Comparison of ENCODE assay signal across 11 cellular contexts in the genomic region with DNA sequence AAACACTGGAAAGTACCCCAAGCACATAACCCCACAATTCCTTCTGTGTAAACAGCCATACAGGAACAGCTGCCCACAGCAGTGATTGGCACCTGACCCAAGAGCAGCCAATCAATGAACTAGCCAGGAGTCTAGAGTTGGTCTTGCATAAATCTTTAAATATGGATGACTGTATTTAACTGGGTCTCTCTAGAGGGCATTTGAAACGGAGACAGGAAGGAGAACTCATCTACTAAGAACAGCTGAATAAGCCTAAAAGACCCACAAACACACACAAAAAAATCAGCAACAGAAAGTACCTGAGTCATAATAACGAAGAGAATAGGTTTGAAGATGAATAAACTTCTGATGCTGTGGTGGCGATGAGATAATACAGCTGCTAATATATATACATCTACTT. TPM values are rescaled to one million over a fixed set of nuclear protein-coding genes. Genes with fewer than 3 reads are reported as not detected.
DNase-seq lines count a peak whose midpoint lies in the region; ATAC-seq, FAIRE-seq and TF ChIP-seq lines count a peak whose summit lies in the region.
"Had no signal": no experiment of that assay in that cellular context is flagged by ENCODE, and none has a peak within 500 bp of the region (broad histone marks: within the 10 kb centered on the region; RNA-seq: fewer than 3 reads in every experiment).

No MANE protein-coding gene starts in this region.

- H3K9me3 ChIP-seq in small intestine (ENCODE audit: control insufficient read depth, low read depth), result no peaks in the 10 kb centered on the region
- H3K9me3 ChIP-seq in adrenal gland (replicated peaks in 1 of 3), result no peaks in the 10 kb centered on the region
- H3K9me3 ChIP-seq in suprapubic skin, result no peaks in the 10 kb centered on the region

- TF ChIP-seq CTCF in adrenal gland (IDR thresholded peaks at IDR 0.05) (no peak), suprapubic skin (IDR thresholded peaks at IDR 0.05) (no peak)

- H3K4me3 ChIP-seq in small intestine (ENCODE audit: low read depth in 1 of 2, low read length in 2 of 2) (no peak overlapping the region), adrenal gland (no peak overlapping the region), suprapubic skin (no peak overlapping the region)
- H3K4me3 ChIP-seq: lung had no signal

- H3K27me3 Mint-ChIP-seq in activated naive CD8-positive, alpha-beta T cell, result no peaks in the 10 kb centered on the region

- no peak for TF ChIP-seq EP300 in suprapubic skin (IDR thresholded peaks at IDR 0.05)

- 71 to 92% (median 73%) methylated on average over 3 of the region's 3 CpGs for WGBS in small intestine, 3 donors
- whole genome bisulfite sequencing in adrenal gland, 4 donors, result 93 to 96% (median 94%) methylated on average over 3 of the region's 3 CpGs
- WGBS in suprapubic skin, result 87% methylated on average over 3 of the region's 3 CpGs

- peak overlapping the region; percentile 61 for H3K27ac Mint-ChIP-seq in activated naive CD8-positive, alpha-beta T cell

- H3K27me3 ChIP-seq in small intestine (ENCODE audit: control insufficient read depth in 2 of 2, insufficient read depth in 2 of 2, low read length in 2 of 2), result no peaks in the 10 kb centered on the region
- H3K27me3 ChIP-seq in adrenal gland, result no peaks in the 10 kb centered on the region
- H3K27me3 ChIP-seq in suprapubic skin, result no peaks in the 10 kb centered on the region

- H3K4me1 ChIP-seq in small intestine (ENCODE audit: control insufficient read depth in 2 of 2, insufficient read depth in 1 of 2, low read depth in 1 of 2, low read length in 1 of 2) (no peaks in the 10 kb centered on the region), adrenal gland (replicated peaks in 1 of 2) (no peaks in the 10 kb centered on the region), suprapubic skin (no peaks in the 10 kb centered on the region)

- DNase-seq in small intestine (no peak), adrenal gland (no peak), NCI-H187 (lab: John Stamatoyannopoulos, UW) (no peak), suprapubic skin (ENCODE audit: low spot score in 2 of 2) (no peak)
- DNase-seq: NCI-H82 had no signal

- FAIRE-seq in small intestine (lab: Jason Lieb, UNC), result no peak
- FAIRE-seq: H1 had no signal

- H3K27ac ChIP-seq in small intestine (ENCODE audit: low read depth in 1 of 2, low read length in 1 of 2), result no peak overlapping the region
- H3K27ac ChIP-seq in adrenal gland, result no peak overlapping the region
- H3K27ac ChIP-seq in suprapubic skin, result no peak overlapping the region

- TF ChIP-seq POLR2A in adrenal gland (IDR thresholded peaks at IDR 0.05) (no peak), suprapubic skin (IDR thresholded peaks at IDR 0.05) (no peak)

- H3K4me3 Mint-ChIP-seq in activated naive CD8-positive, alpha-beta T cell, result peak overlapping the region; percentile 34

- ATAC-seq in GM18502 (IDR thresholded peaks at IDR 0.05; ENCODE audit: poor library complexity, unreplicated experiment) (peak; percentile 63), GM19455 (IDR thresholded peaks at IDR 0.05; ENCODE audit: unreplicated experiment) (peak; percentile 67), HG03060 (IDR thresholded peaks at IDR 0.05; ENCODE audit: low read depth, unreplicated experiment) (peak; percentile 24)

- H3K36me3 ChIP-seq in small intestine (ENCODE audit: control insufficient read depth in 2 of 2, insufficient read depth in 2 of 2, low read length in 2 of 2) (no peaks in the 10 kb centered on the region), adrenal gland (replicated peaks in 1 of 2) (no peaks in the 10 kb centered on the region), suprapubic skin (no peaks in the 10 kb centered on the region)

- peaks cover 8% of the 10 kb centered on the region for H3K36me3 Mint-ChIP-seq in activated naive CD8-positive, alpha-beta T cell

- intact Hi-C loops in adrenal gland (cut with DNase I), result no loop called here

- H3K4me1 Mint-ChIP-seq in activated naive CD8-positive, alpha-beta T cell (ENCODE audit: low read depth), result peaks cover 24% of the 10 kb centered on the region

- H3K9me3 Mint-ChIP-seq in activated naive CD8-positive, alpha-beta T cell (ENCODE audit: low read depth), result no peaks in the 10 kb centered on the region

RNA-seq across cellular contexts. Expression of a gene that starts 49.0 kb away (rescaled TPM):
- polyA plus RNA-seq in small intestine, result 10 to 100 TPM; 10.5 to 13.9 (median 12.7) TPM
- total RNA-seq in adrenal gland, result 10 to 100 TPM in 7 of 8 donors, 1 to 10 TPM in 1; 8.7 to 24.0 (median 19.8) TPM
- 10 to 100 TPM; 19.2 to 46.1 (median 23.1) TPM for polyA plus RNA-seq in adrenal gland
- 10 to 100 TPM; 11.3 to 15.7 (median 13.6) TPM for total RNA-seq in suprapubic skin
